In genomic region chr12:2286461-2287131, GRCh38 we compare ENCODE assay signal across 12 cellular contexts.
DNase-seq lines count a peak whose midpoint lies in the region; ATAC-seq and TF ChIP-seq lines count a peak whose summit lies in the region.
"Had no signal": no experiment of that assay in that cellular context is flagged by ENCODE, and none has a peak within 500 bp of the region (broad histone marks: within the 10 kb centered on the region; RNA-seq: fewer than 3 reads in every experiment).

No MANE protein-coding gene starts in this region.

- POLR2A ChIA-PET in T-cell (lab: Charles Lee) = no interaction called here
- POLR2A ChIA-PET in OCI-LY7 (lab: Charles Lee) = no interaction called here

- TF ChIP-seq CTCF in coronary artery (IDR thresholded peaks at IDR 0.05) (no peak), smooth muscle cell (IDR thresholded peaks at IDR 0.05; ENCODE audit: borderline replicate concordance, insufficient read depth, poor library complexity, severe bottlenecking) (no peak), OCI-LY7 (conservative IDR thresholded peaks at IDR 0.05; ENCODE audit: low read length) (no peak)

- H3K9me2 ChIP-seq in OCI-LY7 (ENCODE audit: insufficient read depth, low read length) = no peaks in the 10 kb centered on the region

- WGBS in smooth muscle cell (ENCODE audit: low lambda C conversion rate) = 59% methylated on average over 9 of the region's 9 CpGs

- no peaks in the 10 kb centered on the region for H3K36me3 Mint-ChIP-seq in T-cell

- H3K4me3 ChIP-seq in coronary artery (peak overlapping the region; percentile 16), smooth muscle cell (no peak overlapping the region), OCI-LY7 (ENCODE audit: low read depth, low read length, poor library complexity, severe bottlenecking) (no peak overlapping the region), H7 (ENCODE audit: insufficient read depth, low read depth, low read length) (no peak overlapping the region)
- H3K4me3 ChIP-seq: adrenal gland had no signal

- intact Hi-C loops in OCI-LY7 (cut with micrococcal nuclease; ENCODE audit: unreplicated experiment) = loop anchor here (10.0 kb wide), 1 partner anchor 492 kb away; no protein-coding TSS in a partner anchor

- BruUV-seq in OCI-LY7 (replicated peaks; lab: Mats Ljungman, UMichigan) = no TSS peak

- no peak overlapping the region for H3K27ac Mint-ChIP-seq in T-cell

- peaks cover 0 to 5% (median 0%) of the 10 kb centered on the region in 3 donors for H3K4me1 Mint-ChIP-seq in T-cell

- no peaks in the 10 kb centered on the region for H3K9me3 ChIP-seq in smooth muscle cell (replicated peaks; ENCODE audit: low read depth)
- H3K9me3 ChIP-seq in OCI-LY7 (ENCODE audit: low read length) = no peaks in the 10 kb centered on the region; the same call in 1 of the 2 replicates
- H3K9me3 ChIP-seq: adrenal gland had no signal

- CTCF ChIA-PET in T-cell (lab: Charles Lee) = no interaction called here
- CTCF ChIA-PET in OCI-LY7 (lab: Charles Lee; ENCODE audit: unreplicated experiment) = interaction anchor here (0.7 kb wide), 1 partner anchor 12 kb away, joined by 3 read pairs; no protein-coding TSS in a partner anchor

- H3K36me3 ChIP-seq in smooth muscle cell (ENCODE audit: low read depth) (no peaks in the 10 kb centered on the region), OCI-LY7 (ENCODE audit: insufficient read depth, low read length) (no peaks in the 10 kb centered on the region; the same call in 1 of the 2 replicates), H7 (replicated peaks; ENCODE audit: control insufficient read depth, insufficient read depth, low read length) (no peaks in the 10 kb centered on the region)
- H3K36me3 ChIP-seq: adrenal gland, WERI-Rb-1 had no signal

- peaks cover 19 to 44% of the 10 kb centered on the region in 2 donors for H3K27me3 Mint-ChIP-seq in T-cell

- H3K4me2 ChIP-seq in smooth muscle cell (peak overlapping the region; percentile 0), OCI-LY7 (ENCODE audit: low read length) (no peak overlapping the region)

- H3K27me3 ChIP-seq in smooth muscle cell (ENCODE audit: low read depth) (no peaks in the 10 kb centered on the region), H7 (ENCODE audit: control insufficient read depth, insufficient read depth, low read length) (no peaks in the 10 kb centered on the region)
- H3K27me3 ChIP-seq: adrenal gland had no signal

- DNase-seq in ELR (ENCODE audit: low read depth) = peak; percentile 43
- DNase-seq in coronary artery (ENCODE audit: low spot score) = peak; percentile 76
- DNase-seq in left lobe of liver (ENCODE audit: low spot score) = peak; percentile 33
- DNase-seq in smooth muscle cell (lab: John Stamatoyannopoulos, UW; ENCODE audit: unreplicated experiment) = no peak
- DNase-seq in T-cell = no peak
- no peak for DNase-seq in OCI-LY7 (ENCODE audit: low spot score)
- no peak for DNase-seq in HuH-7 (ENCODE audit: low spot score)
- no peak for DNase-seq in H7
- DNase-seq: NCI-H2171, WERI-Rb-1 had no signal

- peaks cover 0 to 1% (median 0%) of the 10 kb centered on the region in 3 donors for H3K9me3 Mint-ChIP-seq in T-cell

- H3K79me2 ChIP-seq in smooth muscle cell (ENCODE audit: low read depth) (no peaks in the 10 kb centered on the region), OCI-LY7 (ENCODE audit: insufficient read depth, low read depth, low read length) (no peaks in the 10 kb centered on the region)

- ATAC-seq in left lobe of liver (no peak), T-cell (replicated peaks in 1 of 4) (no peak)

- H3F3A ChIP-seq in smooth muscle cell (ENCODE audit: low read depth) = no peaks in the 10 kb centered on the region

- H3K4me1 ChIP-seq in smooth muscle cell (ENCODE audit: low read depth) = peaks cover 3% of the 10 kb centered on the region
- peaks cover 35% of the 10 kb centered on the region for H3K4me1 ChIP-seq in OCI-LY7 (ENCODE audit: insufficient read depth, low read length, poor library complexity, severe bottlenecking)

- H3K4me3 Mint-ChIP-seq in T-cell = no peak overlapping the region

- no peak overlapping the region for H2AFZ ChIP-seq in smooth muscle cell (ENCODE audit: low read depth)
- no peak overlapping the region for H2AFZ ChIP-seq in OCI-LY7 (ENCODE audit: low read length)

- no peak overlapping the region for H3K9ac ChIP-seq in smooth muscle cell (ENCODE audit: low read depth)

- H4K20me1 ChIP-seq in smooth muscle cell (ENCODE audit: low read depth) (no peaks in the 10 kb centered on the region), OCI-LY7 (ENCODE audit: insufficient read depth, low read length) (no peaks in the 10 kb centered on the region)

- H3K27ac ChIP-seq in coronary artery (peak overlapping the region; percentile 68 to 92), smooth muscle cell (ENCODE audit: low read depth) (peak overlapping the region; percentile 2), OCI-LY7 (ENCODE audit: low read depth, low read length, poor library complexity, severe bottlenecking) (no peak overlapping the region)
- H3K27ac ChIP-seq: C4-2B, WERI-Rb-1 had no signal

Comparison
In these comparisons a context has a peak if more than half of its experiments do, and no peak if none do; other contexts are left out.
1. DNase-seq: peak in ELR (single experiment), coronary artery (single experiment) and left lobe of liver (single experiment); none in smooth muscle cell (single experiment), T-cell (0 of 34), OCI-LY7 (single experiment), HuH-7 (single experiment) and H7 (single experiment).